Comparison of ENCODE assay signal across 8 cellular contexts in genomic region chr11:65315204-65315865, GRCh38. TPM values are rescaled to one million over a fixed set of nuclear protein-coding genes. Genes with fewer than 3 reads are reported as not detected.
A peak's percentile ranks its signal among the peaks of the same experiment; 100 is the strongest.
DNase-seq lines count a peak whose midpoint lies in the region; ATAC-seq and TF ChIP-seq lines count a peak whose summit lies in the region.

No MANE protein-coding gene starts in this region.

- DNase-seq in ACHN (peak; percentile 64), MV-4-11 (lab: John Stamatoyannopoulos, UW) (peak; percentile 39), T-cell (peak; percentile 15 to 80 (median 66)), adipocyte (ENCODE audit: low read depth) (peak; percentile 91), heart left ventricle (peak; percentile 80 to 93 (median 85)), posterior cingulate gyrus (peak; percentile 61 to 97 (median 83)), upper lobe of left lung (peak; percentile 77 to 98)

- H3K4me3 ChIP-seq in adipocyte (ENCODE audit: low read length) (peak overlapping the region; percentile 97), heart left ventricle (peak overlapping the region; percentile 80 to 99 (median 92)), upper lobe of left lung (peak overlapping the region; percentile 67 to 80 (median 74))

- CTCF ChIA-PET in T-cell (lab: Charles Lee): interaction anchor here (0.5 to 4.6 kb wide), 12 partner anchors 12 to 803 kb away, joined by 3 to 64 read pairs (median 4); partner anchors contain the start of genes DPF2 (in 2 of the 2) and POLA2 (in 1 of the 2)

- no peak for TF ChIP-seq EP300 in upper lobe of left lung (IDR thresholded peaks at IDR 0.05)

- H3K9me3 ChIP-seq in adipocyte (ENCODE audit: control insufficient read depth, low read length) (no peaks in the 10 kb centered on the region), heart left ventricle (no peaks in the 10 kb centered on the region), upper lobe of left lung (no peaks in the 10 kb centered on the region)

- peak overlapping the region; percentile 93 for H3K9ac ChIP-seq in adipocyte (ENCODE audit: low read length)

- POLR2A ChIA-PET in T-cell (lab: Charles Lee): interaction anchor here in 1 of 2 donors (0.5 to 0.6 kb wide), 3 partner anchors 18 to 482 kb away, joined by 3 to 5 read pairs (median 3); partner anchors contain the start of gene DPF2

- H3K27me3 ChIP-seq in adipocyte (replicated peaks; ENCODE audit: control insufficient read depth, insufficient read depth, low read length) (no peaks in the 10 kb centered on the region), heart left ventricle (no peaks in the 10 kb centered on the region), upper lobe of left lung (no peaks in the 10 kb centered on the region)

- TF ChIP-seq POLR2A in heart left ventricle (IDR thresholded peaks at IDR 0.05): peak in 1 of 2 donors; percentile 18
- no peak for TF ChIP-seq POLR2A in upper lobe of left lung (IDR thresholded peaks at IDR 0.05)

- H3K4me3 Mint-ChIP-seq in T-cell: peak overlapping the region; percentile 70 to 76 (median 74)

- peaks cover 49% of the 10 kb centered on the region for H3K4me1 ChIP-seq in adipocyte (ENCODE audit: control insufficient read depth, insufficient read depth, low read length)
- H3K4me1 ChIP-seq in heart left ventricle: peaks cover 3 to 68% (median 44%) of the 10 kb centered on the region in 12 donors
- peaks cover 44 to 73% (median 61%) of the 10 kb centered on the region in 4 donors for H3K4me1 ChIP-seq in upper lobe of left lung

- intact Hi-C loops in heart left ventricle (cut with DNase I) (loop anchor here in 9 of 10 donors (1.0 to 2.0 kb wide), 5 partner anchors 15 to 41 kb away; no protein-coding TSS in a partner anchor), posterior cingulate gyrus (cut with DNase I) (loop anchor here (1.0 to 2.0 kb wide), 2 partner anchors 25 to 40 kb away; no protein-coding TSS in a partner anchor)

- TF ChIP-seq CTCF in heart left ventricle (IDR thresholded peaks at IDR 0.05) (peak; percentile 92 to 99 (median 97)), upper lobe of left lung (IDR thresholded peaks at IDR 0.05) (peak; percentile 88 to 96 (median 94))

- ATAC-seq in GM19035 (IDR thresholded peaks at IDR 0.05; ENCODE audit: unreplicated experiment) (peak; percentile 50), T-cell (replicated peaks in 1 of 4) (peak; percentile 61 to 69 (median 66)), heart left ventricle (peak; percentile 22 to 62 (median 54)), upper lobe of left lung (ENCODE audit: low FRiP score in 2 of 2) (peak; percentile 76 to 77)

- H3K27ac Mint-ChIP-seq in T-cell: no peak overlapping the region

- H3K4me1 Mint-ChIP-seq in T-cell: peaks cover 8 to 13% (median 9%) of the 10 kb centered on the region in 3 donors

- H3K36me3 ChIP-seq in adipocyte (ENCODE audit: control insufficient read depth, insufficient read depth, low read length, severe bottlenecking): peaks cover 3% of the 10 kb centered on the region
- peaks cover 0 to 12% (median 2%) of the 10 kb centered on the region in 9 donors for H3K36me3 ChIP-seq in heart left ventricle
- H3K36me3 ChIP-seq in upper lobe of left lung: peaks cover 0 to 6% (median 0%) of the 10 kb centered on the region in 4 donors

- in situ Hi-C loops in ACHN (cut with HindIII; ENCODE audit: low pct_ligation_motif_present, low pct_unique_long_range_greater_than_20kb, low sequenced_read_pairs): no loop called here

- H3K27ac ChIP-seq in heart left ventricle: peak overlapping the region; percentile 85 to 99 (median 94)
- H3K27ac ChIP-seq in upper lobe of left lung: peak overlapping the region; percentile 90 to 93 (median 92)

- no peaks in the 10 kb centered on the region for H3K36me3 Mint-ChIP-seq in T-cell

- WGBS in heart left ventricle, 4 donors: 0 to 1% (median 0%) methylated on average over 30 to 59 of the region's 59 CpGs
- WGBS in upper lobe of left lung, 2 donors: 0 to 1% methylated on average over 24 to 38 of the region's 59 CpGs

- peaks cover 0 to 5% of the 10 kb centered on the region in 2 donors for H3K27me3 Mint-ChIP-seq in T-cell

- no peaks in the 10 kb centered on the region for H3K9me3 Mint-ChIP-seq in T-cell

RNA-seq across cellular contexts. Expression of gene CDC42EP2, which starts 0.7 kb away (rescaled TPM):
- total RNA-seq in T-cell (1 to 10 TPM in 2 of 5 donors, under 1 TPM in 3; 0.69 to 2.4 (median 0.79) TPM), heart left ventricle (10 to 100 TPM in 4 of 9 donors, 1 to 10 TPM in 5; 3.3 to 25.0 (median 8.9) TPM), upper lobe of left lung (10 to 100 TPM in 5 of 6 donors, 1 to 10 TPM in 1; 7.7 to 45.2 (median 14.6) TPM)
- polyA plus RNA-seq in heart left ventricle: 10 to 100 TPM; 10.3 to 16.3 TPM

RNA-seq across cellular contexts. Expression of gene DPF2, which starts 18.3 kb away (rescaled TPM):
- total RNA-seq in T-cell (10 to 100 TPM; 57.9 to 95.4 (median 91.7) TPM), heart left ventricle (10 to 100 TPM; 41.0 to 55.4 (median 46.2) TPM), upper lobe of left lung (10 to 100 TPM; 32.1 to 68.1 (median 54.7) TPM)
- 10 to 100 TPM; 22.9 to 35.1 TPM for polyA plus RNA-seq in heart left ventricle

RNA-seq across cellular contexts. Expression of gene TIGD3, which starts 39.2 kb away (rescaled TPM):
- total RNA-seq in T-cell (1 to 10 TPM in 2 of 5 donors, under 1 TPM in 3; 0.48 to 1.3 (median 0.92) TPM), heart left ventricle (under 1 TPM in 7 of 9 donors, not detected in 2; 0.19 to 0.91 (median 0.47) TPM), upper lobe of left lung (under 1 TPM in 4 of 6 donors, not detected in 2; 0.15 to 0.51 (median 0.35) TPM)
- under 1 TPM; 0.29 to 0.42 TPM for polyA plus RNA-seq in heart left ventricle

RNA-seq across cellular contexts. Expression of gene POLA2, which starts 53.6 kb away (rescaled TPM):
- total RNA-seq in T-cell: 10 to 100 TPM; 15.1 to 24.2 (median 20.4) TPM
- 1 to 10 TPM; 3.2 to 9.0 (median 4.2) TPM for total RNA-seq in heart left ventricle
- polyA plus RNA-seq in heart left ventricle: 1 to 10 TPM; 4.3 to 6.7 TPM
- 10 to 100 TPM in 3 of 6 donors, 1 to 10 TPM in 3; 6.0 to 19.9 (median 8.7) TPM for total RNA-seq in upper lobe of left lung

Comparison
In these comparisons a context has a peak if more than half of its experiments do, and no peak if none do; other contexts are left out.
1. Peak in every context shown above with its lines: DNase-seq, ATAC-seq, H3K4me3 ChIP-seq and H3K27ac ChIP-seq.
2. DNase-seq: peak in every context shown above with its lines; median percentile 91 in adipocyte; 88 in upper lobe of left lung; 85 in heart left ventricle; 83 in posterior cingulate gyrus; 66 in T-cell; 64 in ACHN; 39 in MV-4-11.